ENCODE assay signal across 1 cellular context in genomic region chr3:149085828-149086231, GRCh38.
A peak's percentile ranks its signal among the peaks of the same experiment; 100 is the strongest.
TF ChIP-seq lines count a peak whose summit lies in the region.

No MANE protein-coding gene starts in this region.

TF ChIP-seq in K562, 482 proteins besides CTCF, POLR2A, EP300 and RAD21 (continued from another document):
- TF ChIP-seq CHAMP1 (IDR thresholded peaks at IDR 0.05) (peak; percentile 83), HMGN3 (IDR thresholded peaks at IDR 0.05; ENCODE audit: borderline replicate concordance, extremely low read depth, insufficient read length, low read depth, low read length) (peak; percentile 25), TAL1 (IDR thresholded peaks at IDR 0.05) (peak; percentile 90), ELF4 (CRISPR knock-in tag; IDR thresholded peaks at IDR 0.05) (peak; percentile 76), GABPB2 (CRISPR knock-in tag; conservative IDR thresholded peaks at IDR 0.05) (no peak), ZFPM2 (CRISPR knock-in tag; IDR thresholded peaks at IDR 0.05) (no peak), HDAC8 (tag; IDR thresholded peaks at IDR 0.05) (no peak), SMAD3 (CRISPR knock-in tag; conservative IDR thresholded peaks at IDR 0.05) (no peak; the same call in 1 of the 2 replicates), E2F6 (IDR thresholded peaks at IDR 0.05; ENCODE audit: borderline replicate concordance in 1 of 2, extremely low read depth in 1 of 2, insufficient read depth in 1 of 2, insufficient read length in 1 of 2, low read depth in 1 of 2, low read length in 1 of 2, poor library complexity in 1 of 2, severe bottlenecking in 1 of 2) (no peak), NBN (IDR thresholded peaks at IDR 0.05; ENCODE audit: low read depth) (no peak), KLF16 (IDR thresholded peaks at IDR 0.05) (peak; percentile 81), BRCA1 (IDR thresholded peaks at IDR 0.05) (no peak), BRCA1 (CRISPR knock-in tag; IDR thresholded peaks at IDR 0.05) (no peak), CEBPZ (IDR thresholded peaks at IDR 0.05; ENCODE audit: borderline replicate concordance, low read depth, low read length) (no peak), ZBED1 (IDR thresholded peaks at IDR 0.05) (no peak), SMAD1 (IDR thresholded peaks at IDR 0.05; ENCODE audit: low read depth, low read length, partially characterized antibody) (peak; percentile 49), CBFA2T2 (conservative IDR thresholded peaks at IDR 0.05) (peak; percentile 83), ZBTB5 (IDR thresholded peaks at IDR 0.05) (no peak), ELF1 (tag; IDR thresholded peaks at IDR 0.05) (no peak), RFX7 (CRISPR knock-in tag; IDR thresholded peaks at IDR 0.05) (no peak), KDM5B (IDR thresholded peaks at IDR 0.05; ENCODE audit: insufficient replicate concordance, low read depth, low read length) (no peak), GTF2F1 (IDR thresholded peaks at IDR 0.05; ENCODE audit: low read depth, low read length) (no peak), LEF1 (IDR thresholded peaks at IDR 0.05) (peak; percentile 70), GABPB1 (CRISPR knock-in tag; IDR thresholded peaks at IDR 0.05) (no peak), HINFP (tag; conservative IDR thresholded peaks at IDR 0.05; ENCODE audit: low read depth) (no peak), CUX1 (CRISPR knock-in tag; IDR thresholded peaks at IDR 0.05) (no peak), DNMT1 (IDR thresholded peaks at IDR 0.05) (no peak), HDAC6 (IDR thresholded peaks at IDR 0.05; ENCODE audit: low read depth, low read length) (no peak), TSC22D4 (tag; IDR thresholded peaks at IDR 0.05) (no peak), MIER1 (IDR thresholded peaks at IDR 0.05; ENCODE audit: low read depth) (no peak), NEUROD1 (IDR thresholded peaks at IDR 0.05; ENCODE audit: borderline replicate concordance, low read depth, low read length, partially characterized antibody) (peak; percentile 70), MAFG (tag; conservative IDR thresholded peaks at IDR 0.05) (no peak), EWSR1 (IDR thresholded peaks at IDR 0.05; ENCODE audit: borderline replicate concordance, low read depth, partially characterized antibody) (no peak), CREB1 (IDR thresholded peaks at IDR 0.05) (peak; percentile 78; the same call in 1 of the 2 replicates), CREB1 (CRISPR knock-in tag; IDR thresholded peaks at IDR 0.05) (peak; percentile 82)
